ENCODE assay signal across 1 cellular context in the genomic region with DNA sequence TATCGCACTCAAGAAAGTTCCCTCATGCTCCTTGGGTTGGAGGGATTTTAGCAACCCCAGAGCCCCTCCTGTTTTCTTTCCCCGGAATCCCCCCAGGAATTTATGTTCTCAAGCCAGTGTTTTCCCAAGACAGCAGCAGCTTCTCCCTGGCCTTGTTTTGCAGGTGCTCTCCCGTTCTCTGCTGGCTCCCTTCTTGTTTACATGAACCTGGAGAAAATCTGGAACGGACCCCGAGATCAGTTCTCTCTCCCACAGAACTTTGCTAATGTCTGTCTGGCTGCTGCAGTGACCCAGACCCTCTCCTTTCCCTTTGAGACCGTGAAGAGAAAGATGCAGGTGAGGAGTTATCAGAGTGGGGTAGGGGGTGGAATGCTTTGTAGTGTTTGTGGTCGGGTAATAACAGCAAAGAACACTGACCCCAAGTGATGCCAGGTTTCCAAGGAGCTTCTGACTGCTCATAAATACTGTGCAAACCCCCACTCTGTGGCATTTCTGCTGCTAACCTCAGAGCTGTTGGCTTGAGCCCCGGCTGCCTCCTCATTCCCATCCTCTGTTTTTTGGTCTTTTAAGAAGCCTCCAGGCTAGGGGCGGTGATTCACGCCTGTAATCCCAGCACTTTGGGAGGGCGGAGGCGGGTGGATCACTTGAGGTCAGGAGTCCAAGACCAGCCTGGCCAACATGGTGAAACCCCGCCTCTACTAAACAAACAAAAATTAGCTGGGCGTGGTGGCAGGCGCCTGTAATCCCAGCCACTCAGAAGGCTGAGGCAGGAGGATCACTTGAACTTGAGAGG.
A peak's percentile ranks its signal among the peaks of the same experiment; 100 is the strongest.
TF ChIP-seq lines count a peak whose summit lies in the region.

No MANE protein-coding gene starts in this region.

TF ChIP-seq in HepG2, 621 proteins besides CTCF, POLR2A, EP300 and RAD21 (continued from another document and continues in another):
- TF ChIP-seq ZNF605 (CRISPR knock-in tag; IDR thresholded peaks at IDR 0.05) (0 out of 2 replicates have a peak, but pooled peaks have one; percentile 29), ELF4 (CRISPR knock-in tag; IDR thresholded peaks at IDR 0.05; ENCODE audit: borderline replicate concordance) (no peak), ZNF674 (CRISPR knock-in tag; IDR thresholded peaks at IDR 0.05; ENCODE audit: low read depth) (no peak), FOSL1 (CRISPR knock-in tag; IDR thresholded peaks at IDR 0.05; ENCODE audit: borderline replicate concordance) (no peak), ZNF83 (CRISPR knock-in tag; IDR thresholded peaks at IDR 0.05; ENCODE audit: borderline replicate concordance) (no peak), AFF4 (CRISPR knock-in tag; IDR thresholded peaks at IDR 0.05) (no peak), ZMAT5 (CRISPR knock-in tag; IDR thresholded peaks at IDR 0.05; ENCODE audit: borderline replicate concordance, low read depth) (no peak), RARA (CRISPR knock-in tag; IDR thresholded peaks at IDR 0.05) (peak; percentile 41), PITX1 (CRISPR knock-in tag; IDR thresholded peaks at IDR 0.05) (peak; percentile 75), ZMYM4 (CRISPR knock-in tag; IDR thresholded peaks at IDR 0.05) (0 out of 2 replicates have a peak, but pooled peaks have one; percentile 23), ZNF766 (CRISPR knock-in tag; IDR thresholded peaks at IDR 0.05; ENCODE audit: borderline replicate concordance) (no peak), ZNF543 (CRISPR knock-in tag; IDR thresholded peaks at IDR 0.05) (no peak), PRPF4 (IDR thresholded peaks at IDR 0.05; ENCODE audit: low read depth, low read length, poor library complexity, severe bottlenecking) (no peak), THRA (CRISPR knock-in tag; IDR thresholded peaks at IDR 0.05; ENCODE audit: borderline replicate concordance) (peak; percentile 66; the same call in 1 of the 2 replicates), ZNF616 (CRISPR knock-in tag; IDR thresholded peaks at IDR 0.05; ENCODE audit: low read depth) (no peak), CBX5 (CRISPR knock-in tag; IDR thresholded peaks at IDR 0.05; ENCODE audit: borderline replicate concordance) (no peak), TFDP2 (CRISPR knock-in tag; IDR thresholded peaks at IDR 0.05) (no peak), CEBPG (CRISPR knock-in tag; IDR thresholded peaks at IDR 0.05) (peak; percentile 31; the same call in 1 of the 2 replicates), ZMYM2 (CRISPR knock-in tag; IDR thresholded peaks at IDR 0.05) (0 out of 2 replicates have a peak, but pooled peaks have one; percentile 17), ZNF598 (CRISPR knock-in tag; IDR thresholded peaks at IDR 0.05; ENCODE audit: borderline replicate concordance) (no peak), GTF3A (CRISPR knock-in tag; conservative IDR thresholded peaks at IDR 0.05) (no peak), THAP9 (CRISPR knock-in tag; IDR thresholded peaks at IDR 0.05; ENCODE audit: borderline replicate concordance) (no peak), ZNF770 (CRISPR knock-in tag; IDR thresholded peaks at IDR 0.05) (peak; percentile 36; the same call in 1 of the 2 replicates), ZBTB33 (CRISPR knock-in tag; IDR thresholded peaks at IDR 0.05) (no peak), ZNF350 (CRISPR knock-in tag; IDR thresholded peaks at IDR 0.05; ENCODE audit: borderline replicate concordance, low read depth) (no peak), FOXA1 (IDR thresholded peaks at IDR 0.05) (no peak), FOXA1 (CRISPR knock-in tag; IDR thresholded peaks at IDR 0.05) (peak; percentile 18; the same call in 1 of the 2 replicates), SP5 (CRISPR knock-in tag; IDR thresholded peaks at IDR 0.05; ENCODE audit: borderline replicate concordance, low read depth) (peak; percentile 85), KDM4B (CRISPR knock-in tag; IDR thresholded peaks at IDR 0.05) (no peak), LCORL (IDR thresholded peaks at IDR 0.05) (no peak), LCORL (CRISPR knock-in tag; IDR thresholded peaks at IDR 0.05) (peak; percentile 71), SIN3A (IDR thresholded peaks at IDR 0.05; ENCODE audit: borderline replicate concordance, low read depth, low read length) (no peak), HNF4A (CRISPR knock-in tag; IDR thresholded peaks at IDR 0.05) (peak; percentile 69)
- TF ChIP-seq, protein P1, sequence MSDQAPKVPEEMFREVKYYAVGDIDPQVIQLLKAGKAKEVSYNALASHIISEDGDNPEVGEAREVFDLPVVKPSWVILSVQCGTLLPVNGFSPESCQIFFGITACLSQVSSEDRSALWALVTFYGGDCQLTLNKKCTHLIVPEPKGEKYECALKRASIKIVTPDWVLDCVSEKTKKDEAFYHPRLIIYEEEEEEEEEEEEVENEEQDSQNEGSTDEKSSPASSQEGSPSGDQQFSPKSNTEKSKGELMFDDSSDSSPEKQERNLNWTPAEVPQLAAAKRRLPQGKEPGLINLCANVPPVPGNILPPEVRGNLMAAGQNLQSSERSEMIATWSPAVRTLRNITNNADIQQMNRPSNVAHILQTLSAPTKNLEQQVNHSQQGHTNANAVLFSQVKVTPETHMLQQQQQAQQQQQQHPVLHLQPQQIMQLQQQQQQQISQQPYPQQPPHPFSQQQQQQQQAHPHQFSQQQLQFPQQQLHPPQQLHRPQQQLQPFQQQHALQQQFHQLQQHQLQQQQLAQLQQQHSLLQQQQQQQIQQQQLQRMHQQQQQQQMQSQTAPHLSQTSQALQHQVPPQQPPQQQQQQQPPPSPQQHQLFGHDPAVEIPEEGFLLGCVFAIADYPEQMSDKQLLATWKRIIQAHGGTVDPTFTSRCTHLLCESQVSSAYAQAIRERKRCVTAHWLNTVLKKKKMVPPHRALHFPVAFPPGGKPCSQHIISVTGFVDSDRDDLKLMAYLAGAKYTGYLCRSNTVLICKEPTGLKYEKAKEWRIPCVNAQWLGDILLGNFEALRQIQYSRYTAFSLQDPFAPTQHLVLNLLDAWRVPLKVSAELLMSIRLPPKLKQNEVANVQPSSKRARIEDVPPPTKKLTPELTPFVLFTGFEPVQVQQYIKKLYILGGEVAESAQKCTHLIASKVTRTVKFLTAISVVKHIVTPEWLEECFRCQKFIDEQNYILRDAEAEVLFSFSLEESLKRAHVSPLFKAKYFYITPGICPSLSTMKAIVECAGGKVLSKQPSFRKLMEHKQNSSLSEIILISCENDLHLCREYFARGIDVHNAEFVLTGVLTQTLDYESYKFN (CRISPR knock-in tag; conservative IDR thresholded peaks at IDR 0.05), result peak; percentile 49; the same call in 1 of the 2 replicates
- TF ChIP-seq, protein P2, sequence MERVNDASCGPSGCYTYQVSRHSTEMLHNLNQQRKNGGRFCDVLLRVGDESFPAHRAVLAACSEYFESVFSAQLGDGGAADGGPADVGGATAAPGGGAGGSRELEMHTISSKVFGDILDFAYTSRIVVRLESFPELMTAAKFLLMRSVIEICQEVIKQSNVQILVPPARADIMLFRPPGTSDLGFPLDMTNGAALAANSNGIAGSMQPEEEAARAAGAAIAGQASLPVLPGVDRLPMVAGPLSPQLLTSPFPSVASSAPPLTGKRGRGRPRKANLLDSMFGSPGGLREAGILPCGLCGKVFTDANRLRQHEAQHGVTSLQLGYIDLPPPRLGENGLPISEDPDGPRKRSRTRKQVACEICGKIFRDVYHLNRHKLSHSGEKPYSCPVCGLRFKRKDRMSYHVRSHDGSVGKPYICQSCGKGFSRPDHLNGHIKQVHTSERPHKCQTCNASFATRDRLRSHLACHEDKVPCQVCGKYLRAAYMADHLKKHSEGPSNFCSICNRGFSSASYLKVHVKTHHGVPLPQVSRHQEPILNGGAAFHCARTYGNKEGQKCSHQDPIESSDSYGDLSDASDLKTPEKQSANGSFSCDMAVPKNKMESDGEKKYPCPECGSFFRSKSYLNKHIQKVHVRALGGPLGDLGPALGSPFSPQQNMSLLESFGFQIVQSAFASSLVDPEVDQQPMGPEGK (CRISPR knock-in tag; IDR thresholded peaks at IDR 0.05), result 0 out of 2 replicates have a peak, but pooled peaks have one; percentile 20
